9 cellular contexts compared by ENCODE assay signal in genomic region chr1:210294991-210295773, GRCh38. TPM values are rescaled to one million over a fixed set of nuclear protein-coding genes. Genes with fewer than 3 reads are reported as not detected.
DNase-seq lines count a peak whose midpoint lies in the region; ATAC-seq, FAIRE-seq and TF ChIP-seq lines count a peak whose summit lies in the region.
"Had no signal": no experiment of that assay in that cellular context is flagged by ENCODE, and none has a peak within 500 bp of the region (broad histone marks: within the 10 kb centered on the region; RNA-seq: fewer than 3 reads in every experiment).

No MANE protein-coding gene starts in this region.

- TF ChIP-seq CTCF in HEK293 (tag by site-specific recombination; IDR thresholded peaks at IDR 0.05) (no peak), left ventricle myocardium inferior (IDR thresholded peaks at IDR 0.05; ENCODE audit: borderline replicate concordance) (no peak)

- intact Hi-C loops in left ventricle myocardium inferior (cut with micrococcal nuclease), result loop anchor here (10.0 kb wide), 1 partner anchor 60 kb away; the partner anchor contains the start of gene SERTAD4
- intact Hi-C loops in activated CD4-positive, alpha-beta T cell treated with anti-CD3 and anti-CD28 coated beads, Interleukin-2, amount 10 ng/mL, durations not matched to agents 24 days and 14 days (cut with micrococcal nuclease), result no loop called here

- H3K4me1 ChIP-seq in HEK293 (ENCODE audit: control insufficient read depth, insufficient read depth, low read length) (peaks cover 20% of the 10 kb centered on the region), left ventricle myocardium inferior (peaks cover 52% of the 10 kb centered on the region), small intestine (ENCODE audit: control insufficient read depth in 2 of 2, insufficient read depth in 1 of 2, low read depth in 1 of 2, low read length in 1 of 2) (peaks cover 0 to 3% of the 10 kb centered on the region in 2 donors)

- ATAC-seq in SK-N-SH treated with all-trans-retinoic acid at 6 μM for 48 hours, result peak; percentile 53
- no peak for ATAC-seq in GM19023 (IDR thresholded peaks at IDR 0.05; ENCODE audit: unreplicated experiment)
- no peak for ATAC-seq in effector memory CD8-positive, alpha-beta T cell (replicated peaks)
- no peak for ATAC-seq in GM19467 (IDR thresholded peaks at IDR 0.05; ENCODE audit: unreplicated experiment)
- ATAC-seq: activated CD4-positive, CD25-positive, alpha-beta regulatory T cell treated with anti-CD3 and anti-CD28 coated beads, Interleukin-2, amount 50 U/mL, for 24 hours had no signal

- CTCF ChIA-PET in HEK293 (lab: Yijun Ruan, JAX), result interaction anchor here (0.7 to 4.2 kb wide), 3 partner anchors 13 to 151 kb away, joined by 3 to 19 read pairs (median 4); no protein-coding TSS in a partner anchor

- H3K27me3 ChIP-seq in left ventricle myocardium inferior (ENCODE audit: low read depth) (peaks cover 6% of the 10 kb centered on the region), small intestine (ENCODE audit: control insufficient read depth in 2 of 2, insufficient read depth in 2 of 2, low read length in 2 of 2) (no peaks in the 10 kb centered on the region)

- DNase-seq in left ventricle myocardium inferior (peak; percentile 69), small intestine (peak; percentile 6)
- DNase-seq in activated CD4-positive, alpha-beta T cell treated with anti-CD3 and anti-CD28 coated beads, Interleukin-2, amount 10 ng/mL, durations not matched to agents 24 days and 14 days, result no peak
- DNase-seq in effector memory CD8-positive, alpha-beta T cell, result no peak

- H3K36me3 ChIP-seq in HEK293 (ENCODE audit: control insufficient read depth in 2 of 2, insufficient read depth in 1 of 2, low read length in 2 of 2) (no peaks in the 10 kb centered on the region), left ventricle myocardium inferior (no peaks in the 10 kb centered on the region), small intestine (ENCODE audit: control insufficient read depth in 2 of 2, insufficient read depth in 2 of 2, low read length in 2 of 2) (no peaks in the 10 kb centered on the region)

- H3K4me3 ChIP-seq in HEK293 (ENCODE audit: low read depth, low read length) (no peak overlapping the region), left ventricle myocardium inferior (no peak overlapping the region), small intestine (ENCODE audit: low read depth in 1 of 2, low read length in 2 of 2) (no peak overlapping the region)

- H3K27ac Mint-ChIP-seq in activated CD4-positive, alpha-beta T cell treated with anti-CD3 and anti-CD28 coated beads, Interleukin-2, amount 10 ng/mL, durations not matched to agents 24 days and 14 days, result no peak overlapping the region
- no peak overlapping the region for H3K27ac Mint-ChIP-seq in effector memory CD8-positive, alpha-beta T cell

- FAIRE-seq in small intestine (lab: Jason Lieb, UNC), result no peak

- POLR2A ChIA-PET in HEK293 (lab: Yijun Ruan, JAX), result interaction anchor here (1.1 to 1.3 kb wide), 3 partner anchors 37 to 62 kb away, joined by 3 to 7 read pairs (median 4); partner anchors contain the start of gene SERTAD4

- H3K9me3 Mint-ChIP-seq in activated CD4-positive, alpha-beta T cell treated with anti-CD3 and anti-CD28 coated beads, Interleukin-2, amount 10 ng/mL, durations not matched to agents 24 days and 14 days, result no peaks in the 10 kb centered on the region
- no peaks in the 10 kb centered on the region for H3K9me3 Mint-ChIP-seq in effector memory CD8-positive, alpha-beta T cell

- WGBS in small intestine, 3 donors, result 52 to 78% (median 74%) methylated on average over 10 of the region's 10 CpGs

- no peaks in the 10 kb centered on the region for H3K4me1 Mint-ChIP-seq in activated CD4-positive, alpha-beta T cell treated with anti-CD3 and anti-CD28 coated beads, Interleukin-2, amount 10 ng/mL, durations not matched to agents 24 days and 14 days
- peaks cover 0 to 4% of the 10 kb centered on the region in 2 donors for H3K4me1 Mint-ChIP-seq in effector memory CD8-positive, alpha-beta T cell (ENCODE audit: low read depth in 2 of 2)

- H3K9me3 ChIP-seq in HEK293 (ENCODE audit: control insufficient read depth, insufficient read depth, low read depth, low read length), result no peaks in the 10 kb centered on the region
- H3K9me3 ChIP-seq in left ventricle myocardium inferior (replicated peaks), result no peaks in the 10 kb centered on the region
- H3K9me3 ChIP-seq in small intestine (ENCODE audit: control insufficient read depth, low read depth), result no peaks in the 10 kb centered on the region

- H3K27me3 Mint-ChIP-seq in activated CD4-positive, alpha-beta T cell treated with anti-CD3 and anti-CD28 coated beads, Interleukin-2, amount 10 ng/mL, durations not matched to agents 24 days and 14 days, result peaks cover 35% of the 10 kb centered on the region
- peaks cover 66 to 86% of the 10 kb centered on the region in 2 donors for H3K27me3 Mint-ChIP-seq in effector memory CD8-positive, alpha-beta T cell

- peak overlapping the region; percentile 47; the same call in 1 of the 2 replicates for H3K27ac ChIP-seq in HEK293 (ENCODE audit: extremely low read depth, low read depth, low read length)
- peak overlapping the region; percentile 75 for H3K27ac ChIP-seq in left ventricle myocardium inferior (replicated peaks)
- H3K27ac ChIP-seq in small intestine (ENCODE audit: low read depth in 1 of 2, low read length in 1 of 2), result no peak overlapping the region

- no peaks in the 10 kb centered on the region for H3K36me3 Mint-ChIP-seq in activated CD4-positive, alpha-beta T cell treated with anti-CD3 and anti-CD28 coated beads, Interleukin-2, amount 10 ng/mL, durations not matched to agents 24 days and 14 days (ENCODE audit: low read depth)
- H3K36me3 Mint-ChIP-seq in effector memory CD8-positive, alpha-beta T cell (ENCODE audit: insufficient read depth), result no peaks in the 10 kb centered on the region

- H3K4me3 Mint-ChIP-seq in activated CD4-positive, alpha-beta T cell treated with anti-CD3 and anti-CD28 coated beads, Interleukin-2, amount 10 ng/mL, durations not matched to agents 24 days and 14 days, result no peak overlapping the region
- no peak overlapping the region for H3K4me3 Mint-ChIP-seq in effector memory CD8-positive, alpha-beta T cell

TF ChIP-seq in HEK293, 187 proteins besides CTCF, POLR2A, EP300 and RAD21 (continues in another document):
- TF ChIP-seq ZSCAN30 (tag by site-specific recombination; IDR thresholded peaks at IDR 0.05), result 0 out of 2 replicates have a peak, but pooled peaks have one; percentile 38
- no peak for TF ChIP-seq ZNF140 (tag by site-specific recombination; IDR thresholded peaks at IDR 0.05)
- TF ChIP-seq SALL2 (tag by site-specific recombination; IDR thresholded peaks at IDR 0.05; ENCODE audit: borderline replicate concordance), result no peak
- no peak for TF ChIP-seq HOXD13 (CRISPR knock-in tag; IDR thresholded peaks at IDR 0.05; ENCODE audit: borderline replicate concordance)
- TF ChIP-seq, protein P1, sequence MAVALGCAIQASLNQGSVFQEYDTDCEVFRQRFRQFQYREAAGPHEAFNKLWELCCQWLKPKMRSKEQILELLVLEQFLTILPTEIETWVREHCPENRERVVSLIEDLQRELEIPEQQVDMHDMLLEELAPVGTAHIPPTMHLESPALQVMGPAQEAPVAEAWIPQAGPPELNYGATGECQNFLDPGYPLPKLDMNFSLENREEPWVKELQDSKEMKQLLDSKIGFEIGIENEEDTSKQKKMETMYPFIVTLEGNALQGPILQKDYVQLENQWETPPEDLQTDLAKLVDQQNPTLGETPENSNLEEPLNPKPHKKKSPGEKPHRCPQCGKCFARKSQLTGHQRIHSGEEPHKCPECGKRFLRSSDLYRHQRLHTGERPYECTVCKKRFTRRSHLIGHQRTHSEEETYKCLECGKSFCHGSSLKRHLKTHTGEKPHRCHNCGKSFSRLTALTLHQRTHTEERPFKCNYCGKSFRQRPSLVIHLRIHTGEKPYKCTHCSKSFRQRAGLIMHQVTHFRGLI (tag by site-specific recombination; IDR thresholded peaks at IDR 0.05), result peak; percentile 20; the same call in 1 of the 2 replicates
- no peak for TF ChIP-seq ZNF561 (tag by site-specific recombination; IDR thresholded peaks at IDR 0.05; ENCODE audit: borderline replicate concordance)
- peak; percentile 82 for TF ChIP-seq OSR2 (tag by site-specific recombination; IDR thresholded peaks at IDR 0.05)
- no peak for TF ChIP-seq ZNF423 (tag by site-specific recombination; IDR thresholded peaks at IDR 0.05)
- 0 out of 2 replicates have a peak, but pooled peaks have one; percentile 31 for TF ChIP-seq ZBTB17 (tag by site-specific recombination; IDR thresholded peaks at IDR 0.05)
- TF ChIP-seq ZNF350 (tag by site-specific recombination; IDR thresholded peaks at IDR 0.05), result no peak

TF ChIP-seq in SK-N-SH treated with all-trans-retinoic acid at 6 μM for 48 hours, 23 proteins besides CTCF, POLR2A, EP300 and RAD21:
- no peak for TF ChIP-seq ZNF70 (CRISPR knock-in tag; IDR thresholded peaks at IDR 0.05)
- TF ChIP-seq TCF4 (CRISPR knock-in tag; IDR thresholded peaks at IDR 0.05; ENCODE audit: borderline replicate concordance), result no peak; the same call in 1 of the 2 replicates
- TF ChIP-seq PATZ1 (CRISPR knock-in tag; IDR thresholded peaks at IDR 0.05; ENCODE audit: borderline replicate concordance), result no peak

RNA-seq across cellular contexts. Expression of gene HHAT, which starts 33.5 kb away (rescaled TPM):
- 2.1 TPM for total RNA-seq in left ventricle myocardium inferior
- polyA plus RNA-seq in small intestine, result 1 to 10 TPM in 1 of 3 donors, under 1 TPM in 2; 0.27 to 2.4 (median 0.45) TPM
- 0.47 and 0.69 TPM in 2 replicates for total RNA-seq in activated CD4-positive, alpha-beta T cell treated with anti-CD3 and anti-CD28 coated beads, Interleukin-2, amount 10 ng/mL, durations not matched to agents 24 days and 14 days

Comparison
In these comparisons a context has a peak if more than half of its experiments do, and no peak if none do; other contexts are left out.
1. H3K27ac ChIP-seq: peak in HEK293 (single experiment) and left ventricle myocardium inferior (single experiment); none in small intestine (0 of 2).
2. DNase-seq: peak in left ventricle myocardium inferior (single experiment) and small intestine (single experiment); none in activated CD4-positive, alpha-beta T cell treated with anti-CD3 and anti-CD28 coated beads, Interleukin-2, amount 10 ng/mL, durations not matched to agents 24 days and 14 days (single experiment) and effector memory CD8-positive, alpha-beta T cell (0 of 3).